4 cellular contexts compared by ENCODE assay signal in genomic region chr2:77404189-77404588, GRCh38.
TF ChIP-seq lines count a peak whose summit lies in the region.

No MANE protein-coding gene starts in this region.

TF ChIP-seq in HepG2, 621 proteins besides CTCF, POLR2A, EP300 and RAD21:
- TF ChIP-seq PLRG1 (conservative IDR thresholded peaks at IDR 0.05) (no peak), ZNF557 (CRISPR knock-in tag; IDR thresholded peaks at IDR 0.05) (no peak), NR2C2 (CRISPR knock-in tag; IDR thresholded peaks at IDR 0.05; ENCODE audit: borderline replicate concordance) (no peak), POLR2G (IDR thresholded peaks at IDR 0.05; ENCODE audit: low read depth, low read length) (no peak), MAFK (conservative IDR thresholded peaks at IDR 0.05 in 1 of 2, IDR thresholded peaks at IDR 0.05 in 1 of 2; ENCODE audit: low read length in 2 of 2) (peak; percentile 89 to 91), MAFF (IDR thresholded peaks at IDR 0.05; ENCODE audit: low read depth, low read length) (peak; percentile 88), ZNF670 (CRISPR knock-in tag; IDR thresholded peaks at IDR 0.05; ENCODE audit: borderline replicate concordance) (no peak)
- TF ChIP-seq, protein P1, sequence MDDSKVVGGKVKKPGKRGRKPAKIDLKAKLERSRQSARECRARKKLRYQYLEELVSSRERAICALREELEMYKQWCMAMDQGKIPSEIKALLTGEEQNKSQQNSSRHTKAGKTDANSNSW (CRISPR knock-in tag; IDR thresholded peaks at IDR 0.05; ENCODE audit: borderline replicate concordance), result no peak
TF ChIP-seq in HepG2: peak in this region for 2.

TF ChIP-seq in A549, 52 proteins besides CTCF, POLR2A, EP300 and RAD21:
- TF ChIP-seq HEYL (CRISPR knock-in tag; IDR thresholded peaks at IDR 0.05), result no peak
- peak; percentile 65 for TF ChIP-seq MAFK (IDR thresholded peaks at IDR 0.05; ENCODE audit: partially characterized antibody)
TF ChIP-seq in A549: peak in this region for 1.

TF ChIP-seq in IMR-90, 13 proteins besides CTCF, POLR2A, EP300 and RAD21:
- TF ChIP-seq MAFK (IDR thresholded peaks at IDR 0.05; ENCODE audit: low read depth, low read length) (peak; percentile 61), SMC3 (IDR thresholded peaks at IDR 0.05; ENCODE audit: low read depth, low read length) (no peak)
TF ChIP-seq in IMR-90: peak in this region for 1.

TF ChIP-seq in K562, 482 proteins besides CTCF, POLR2A, EP300 and RAD21:
- TF ChIP-seq MAFF (IDR thresholded peaks at IDR 0.05; ENCODE audit: low read length), result 0 out of 2 replicates have a peak, but pooled peaks have one; percentile 12
- TF ChIP-seq ZNF316 (IDR thresholded peaks at IDR 0.05), result peak; percentile 53
- TF ChIP-seq MEIS2 (IDR thresholded peaks at IDR 0.05; ENCODE audit: partially characterized antibody), result no peak
TF ChIP-seq in K562: peak in this region for 2.
